2 cellular contexts compared by ENCODE assay signal in genomic region chr12:21899532-21899931, GRCh38. TPM values are rescaled to one million over a fixed set of nuclear protein-coding genes. Genes with fewer than 3 reads are reported as not detected.
"Had no signal": no experiment of that assay in that cellular context is flagged by ENCODE, and none has a peak within 500 bp of the region (broad histone marks: within the 10 kb centered on the region; RNA-seq: fewer than 3 reads in every experiment).

No MANE protein-coding gene starts in this region.

RNA-seq across cellular contexts. Expression of gene ABCC9, which starts 41.7 kb away (rescaled TPM):
- total RNA-seq: OCI-LY7, SK-MEL-5 had no signal
